Comparison of ENCODE assay signal across 1 cellular context in genomic region chr22:26364066-26365015, GRCh38.
TF ChIP-seq lines count a peak whose summit lies in the region.

No MANE protein-coding gene starts in this region.

TF ChIP-seq in GM12878, 131 proteins besides CTCF, POLR2A, EP300 and RAD21 (continued from another document):
- TF ChIP-seq E2F8 (IDR thresholded peaks at IDR 0.05; ENCODE audit: low read depth, partially characterized antibody) (no peak), BACH1 (IDR thresholded peaks at IDR 0.05; ENCODE audit: borderline replicate concordance) (no peak), FOS (IDR thresholded peaks at IDR 0.05; ENCODE audit: borderline replicate concordance, extremely low read depth, insufficient read length) (no peak), KAT2A (conservative IDR thresholded peaks at IDR 0.05; ENCODE audit: control insufficient read depth, low read depth, low read length) (no peak), TCF12 (IDR thresholded peaks at IDR 0.05; ENCODE audit: low read depth, low read length) (no peak)
